ENCODE assay signal across 19 cellular contexts in the genomic region with DNA sequence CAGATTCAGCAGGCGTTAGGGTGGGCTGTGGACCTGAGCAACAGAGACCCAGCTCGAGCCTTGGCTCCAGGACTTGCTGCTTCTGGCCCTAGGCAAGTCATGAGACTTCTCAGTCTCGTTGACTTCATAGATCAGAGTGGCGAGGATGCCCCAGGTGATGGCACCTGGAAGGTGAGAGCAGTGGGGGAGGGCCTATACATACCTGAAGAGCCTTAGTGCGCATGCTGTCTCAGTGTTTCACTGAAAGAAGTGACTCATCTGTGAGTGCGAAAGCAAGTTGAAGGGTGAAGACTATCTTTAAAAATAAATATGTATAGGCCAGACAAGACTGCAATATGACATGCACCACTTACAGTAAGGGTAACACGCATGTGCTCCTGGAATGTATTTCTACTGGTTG.
"Had no signal": no experiment of that assay in that cellular context is flagged by ENCODE, and none has a peak within 500 bp of the region (broad histone marks: within the 10 kb centered on the region; RNA-seq: fewer than 3 reads in every experiment).

No MANE protein-coding gene starts in this region.

- ATAC-seq: activated CD8-positive, alpha-beta T cell treated with anti-CD3 and anti-CD28 coated beads for 36 hours; naive thymus-derived CD4-positive, alpha-beta T cell had no signal

- H3K36me3 ChIP-seq: brain microvascular endothelial cell, esophagus muscularis mucosa, left lung, tibial artery had no signal

- H3K4me3 ChIP-seq: left lung, mucosa of descending colon, tibial artery had no signal

- H3K9me3 ChIP-seq: esophagus muscularis mucosa, left lung, mucosa of descending colon, tibial artery had no signal

- H3K36me3 Mint-ChIP-seq: activated naive CD8-positive, alpha-beta T cell treated with anti-CD3 and anti-CD28 coated beads, Interleukin-2, amount 10 ng/mL, durations not matched to agents 7 days and 5 days; memory B cell; naive thymus-derived CD4-positive, alpha-beta T cell had no signal

- FAIRE-seq: kidney had no signal

- DNase-seq: activated CD4-positive, alpha-beta T cell treated with anti-CD3 and anti-CD28 coated beads, Interleukin-2, amount 10 ng/mL, durations not matched to agents 24 days and 14 days; activated CD8-positive, alpha-beta T cell treated with anti-CD3 and anti-CD28 coated beads for 36 hours; activated naive CD4-positive, alpha-beta T cell treated with Interleukin-2 at 50 U/mL for 16 hours; activated naive CD8-positive, alpha-beta T cell treated with anti-CD3 and anti-CD28 coated beads, Interleukin-2, amount 10 ng/mL, durations not matched to agents 7 days and 5 days; activated T-cell treated with anti-CD3 and anti-CD28 coated beads, Interleukin-2, amount 50 U/mL, for 1 hour; brain microvascular endothelial cell; effector CD8-positive, alpha-beta T cell; kidney; left lung; naive thymus-derived CD4-positive, alpha-beta T cell; posterior cingulate gyrus; stimulated activated CD8-positive, alpha-beta memory T cell treated with anti-CD3 and anti-CD28 coated beads, Interleukin-4, amount 100 ng/mL, for 48 hours; stimulated activated naive CD4-positive, alpha-beta T cell treated with Interleukin-2 at 50 U/mL for 16 hours; tibial artery had no signal

- H3K27me3 Mint-ChIP-seq: activated CD8-positive, alpha-beta T cell treated with anti-CD3 and anti-CD28 coated beads for 36 hours had no signal

- H3K4me1 Mint-ChIP-seq: memory B cell had no signal

- H3K4me3 Mint-ChIP-seq: activated CD4-positive, alpha-beta T cell treated with anti-CD3 and anti-CD28 coated beads, Interleukin-2, amount 10 ng/mL, durations not matched to agents 24 days and 14 days; activated CD8-positive, alpha-beta T cell treated with anti-CD3 and anti-CD28 coated beads for 36 hours; activated naive CD8-positive, alpha-beta T cell treated with anti-CD3 and anti-CD28 coated beads, Interleukin-2, amount 10 ng/mL, durations not matched to agents 7 days and 5 days; dendritic cell treated with granulocyte-macrophage colony-stimulating factor and Interleukin-4, amounts not matched to agents 40 ng/mL and 50 ng/mL, for 4 days; memory B cell; naive thymus-derived CD4-positive, alpha-beta T cell had no signal

- H3K27ac ChIP-seq: brain microvascular endothelial cell, left lung had no signal

- H3K9me3 Mint-ChIP-seq: activated CD4-positive, alpha-beta T cell treated with anti-CD3 and anti-CD28 coated beads, Interleukin-2, amount 10 ng/mL, durations not matched to agents 24 days and 14 days; activated CD8-positive, alpha-beta T cell treated with anti-CD3 and anti-CD28 coated beads for 36 hours; activated naive CD8-positive, alpha-beta T cell treated with anti-CD3 and anti-CD28 coated beads, Interleukin-2, amount 10 ng/mL, durations not matched to agents 7 days and 5 days; activated T-helper 2 cell treated with anti-CD3 and anti-CD28 coated beads, Interferon-gamma antibody, Interleukin-2, Interleukin-4, amounts not matched to agents 10 μg/mL and 5 μg/mL and 100 μg/mL, durations not matched to agents 14 hours and 24 hours and 36 hours; dendritic cell treated with granulocyte-macrophage colony-stimulating factor and Interleukin-4, amounts not matched to agents 40 ng/mL and 50 ng/mL, for 4 days; memory B cell; naive thymus-derived CD4-positive, alpha-beta T cell had no signal

- H3K27me3 ChIP-seq: brain microvascular endothelial cell had no signal

- H3K27ac Mint-ChIP-seq: activated CD4-positive, alpha-beta T cell treated with anti-CD3 and anti-CD28 coated beads, Interleukin-2, amount 10 ng/mL, durations not matched to agents 24 days and 14 days; activated CD8-positive, alpha-beta T cell treated with anti-CD3 and anti-CD28 coated beads for 36 hours; activated naive CD8-positive, alpha-beta T cell treated with anti-CD3 and anti-CD28 coated beads, Interleukin-2, amount 10 ng/mL, durations not matched to agents 7 days and 5 days; activated T-helper 2 cell treated with anti-CD3 and anti-CD28 coated beads, Interferon-gamma antibody, Interleukin-2, Interleukin-4, amounts not matched to agents 10 μg/mL and 5 μg/mL and 100 μg/mL, durations not matched to agents 14 hours and 24 hours and 36 hours; dendritic cell treated with granulocyte-macrophage colony-stimulating factor and Interleukin-4, amounts not matched to agents 40 ng/mL and 50 ng/mL, for 4 days; memory B cell; naive thymus-derived CD4-positive, alpha-beta T cell had no signal
